29 cellular contexts compared by ENCODE assay signal in genomic region chr5:2989517-2989916, GRCh38.
"Had no signal": no experiment of that assay in that cellular context is flagged by ENCODE, and none has a peak within 500 bp of the region (broad histone marks: within the 10 kb centered on the region; RNA-seq: fewer than 3 reads in every experiment).

No MANE protein-coding gene starts in this region.

- H3K27ac ChIP-seq: breast epithelium, esophagus squamous epithelium, heart right ventricle, left lung, lower lobe of right lung, sigmoid colon, uterus had no signal

- H3K27me3 Mint-ChIP-seq: activated CD4-positive, alpha-beta memory T cell treated with anti-CD3 and anti-CD28 coated beads, Interleukin-2, amount 10 ng/mL, durations not matched to agents 7 days and 5 days; activated CD4-positive, alpha-beta T cell treated with anti-CD3 and anti-CD28 coated beads, Interleukin-2, amount 10 ng/mL, durations not matched to agents 7 days and 5 days; activated T-helper 17 cell treated with anti-CD3 and anti-CD28 coated beads, Interleukin-2, amount 50 U/mL, for 72 hours; central memory CD8-positive, alpha-beta T cell; dendritic cell treated with granulocyte-macrophage colony-stimulating factor and Interleukin-4, amounts not matched to agents 40 ng/mL and 50 ng/mL, for 4 days; stimulated activated memory B cell treated with anti-CD40 and anti-IgM and Interleukin-4, amounts not matched to agents 10 μg/mL and 1 μg/mL and 100 μg/mL, for 72 hours; stimulated activated naive CD8-positive, alpha-beta T cell treated with anti-CD3 and anti-CD28 coated beads, Interleukin-15, amount 100 ng/mL, for 72 hours; T-helper 17 cell had no signal

- H3K36me3 Mint-ChIP-seq: natural killer cell; stimulated activated memory B cell treated with anti-CD40 and anti-IgM and Interleukin-4, amounts not matched to agents 10 μg/mL and 1 μg/mL and 100 μg/mL, for 72 hours had no signal

- H3K36me3 ChIP-seq: breast epithelium, esophagus squamous epithelium, heart right ventricle, left lung, lower lobe of right lung, sigmoid colon, uterus had no signal

- H3K4me1 ChIP-seq: breast epithelium, esophagus squamous epithelium, heart right ventricle, left lung, lower lobe of right lung, sigmoid colon, uterus had no signal

- H3K27ac Mint-ChIP-seq: activated CD4-positive, alpha-beta memory T cell treated with anti-CD3 and anti-CD28 coated beads, Interleukin-2, amount 10 ng/mL, durations not matched to agents 7 days and 5 days; activated CD4-positive, alpha-beta T cell treated with anti-CD3 and anti-CD28 coated beads, Interleukin-2, amount 10 ng/mL, durations not matched to agents 7 days and 5 days; activated T-helper 17 cell treated with anti-CD3 and anti-CD28 coated beads, Interleukin-2, amount 50 U/mL, for 72 hours; dendritic cell treated with granulocyte-macrophage colony-stimulating factor and Interleukin-4, amounts not matched to agents 40 ng/mL and 50 ng/mL, for 4 days; natural killer cell; progenitor cell of endocrine pancreas; stimulated activated memory B cell treated with anti-CD40 and anti-IgM and Interleukin-4, amounts not matched to agents 10 μg/mL and 1 μg/mL and 100 μg/mL, for 72 hours; T-helper 17 cell; type B pancreatic cell had no signal

- H3K4me3 Mint-ChIP-seq: activated CD4-positive, alpha-beta memory T cell treated with anti-CD3 and anti-CD28 coated beads, Interleukin-2, amount 10 ng/mL, durations not matched to agents 7 days and 5 days; activated CD4-positive, alpha-beta T cell treated with anti-CD3 and anti-CD28 coated beads, Interleukin-2, amount 10 ng/mL, durations not matched to agents 7 days and 5 days; activated T-cell treated with anti-CD3 and anti-CD28 coated beads, Interleukin-2, amount 50 U/mL, for 4 hours; activated T-helper 17 cell treated with anti-CD3 and anti-CD28 coated beads, Interleukin-2, amount 50 U/mL, for 72 hours; central memory CD8-positive, alpha-beta T cell; dendritic cell treated with granulocyte-macrophage colony-stimulating factor and Interleukin-4, amounts not matched to agents 40 ng/mL and 50 ng/mL, for 4 days; natural killer cell; stimulated activated memory B cell treated with anti-CD40 and anti-IgM and Interleukin-4, amounts not matched to agents 10 μg/mL and 1 μg/mL and 100 μg/mL, for 72 hours; stimulated activated naive CD8-positive, alpha-beta T cell treated with anti-CD3 and anti-CD28 coated beads, Interleukin-15, amount 100 ng/mL, for 72 hours; T-helper 17 cell; type B pancreatic cell had no signal

- H3K27me3 ChIP-seq: breast epithelium, esophagus squamous epithelium, left lung, sigmoid colon, uterus had no signal

- H3K9me3 Mint-ChIP-seq: activated CD4-positive, alpha-beta T cell treated with anti-CD3 and anti-CD28 coated beads, Interleukin-2, amount 10 ng/mL, durations not matched to agents 7 days and 5 days; type B pancreatic cell had no signal

- H3K4me3 ChIP-seq: breast epithelium, esophagus squamous epithelium, heart right ventricle, left lung, lower lobe of right lung, sigmoid colon, uterus had no signal

- DNase-seq: activated CD4-positive, alpha-beta memory T cell treated with anti-CD3 and anti-CD28 coated beads, Interleukin-2, amount 10 ng/mL, durations not matched to agents 7 days and 5 days; activated CD4-positive, alpha-beta T cell treated with anti-CD3 and anti-CD28 coated beads for 1 hour; activated CD4-positive, alpha-beta T cell treated with anti-CD3 and anti-CD28 coated beads, Interleukin-2, amount 10 ng/mL, durations not matched to agents 7 days and 5 days; activated CD8-positive, alpha-beta memory T cell treated with anti-CD3 and anti-CD28 coated beads, Interleukin-2, amount 50 U/mL, for 48 hours; activated gamma-delta T cell treated with Interleukin-2 at 50 U/mL for 16 hours; activated naive CD4-positive, alpha-beta T cell treated with anti-CD3 and anti-CD28 coated beads, Interleukin-2, amount 50 U/mL, for 16 hours; activated T-cell treated with anti-CD3 and anti-CD28 coated beads, Interleukin-2, amount 50 U/mL, for 4 hours; esophagus squamous epithelium; foreskin melanocyte; heart right ventricle; left lung; lower lobe of right lung; mesenchymal stem cell; natural killer cell; sigmoid colon; small intestine; stimulated activated CD4-positive, alpha-beta T cell treated with anti-CD3 and anti-CD28 coated beads, Interleukin-4, amount 100 ng/mL, for 4 hours; stimulated activated CD8-positive, alpha-beta memory T cell treated with anti-CD3 and anti-CD28 coated beads, Interleukin-4, amount 100 ng/mL, for 48 hours; stimulated activated naive CD8-positive, alpha-beta T cell treated with anti-CD3 and anti-CD28 coated beads, Interleukin-15, amount 100 ng/mL, for 72 hours; substantia nigra; T-helper 17 cell; uterus had no signal

- ATAC-seq: activated T-cell treated with anti-CD3 and anti-CD28 coated beads, Interleukin-2, amount 50 U/mL, for 4 hours; activated T-helper 17 cell treated with anti-CD3 and anti-CD28 coated beads, Interleukin-2, amount 50 U/mL, for 72 hours; heart right ventricle; left lung; lower lobe of right lung; natural killer cell; stimulated activated memory B cell treated with anti-CD40 and anti-IgM and Interleukin-4, amounts not matched to agents 10 μg/mL and 1 μg/mL and 100 μg/mL, for 72 hours; stimulated activated naive CD8-positive, alpha-beta T cell treated with anti-CD3 and anti-CD28 coated beads, Interleukin-15, amount 100 ng/mL, for 72 hours; T-helper 17 cell had no signal

- H3K4me1 Mint-ChIP-seq: activated CD4-positive, alpha-beta memory T cell treated with anti-CD3 and anti-CD28 coated beads, Interleukin-2, amount 10 ng/mL, durations not matched to agents 7 days and 5 days; activated CD4-positive, alpha-beta T cell treated with anti-CD3 and anti-CD28 coated beads, Interleukin-2, amount 10 ng/mL, durations not matched to agents 7 days and 5 days; activated T-helper 17 cell treated with anti-CD3 and anti-CD28 coated beads, Interleukin-2, amount 50 U/mL, for 72 hours; central memory CD8-positive, alpha-beta T cell; natural killer cell; stimulated activated memory B cell treated with anti-CD40 and anti-IgM and Interleukin-4, amounts not matched to agents 10 μg/mL and 1 μg/mL and 100 μg/mL, for 72 hours; stimulated activated naive CD8-positive, alpha-beta T cell treated with anti-CD3 and anti-CD28 coated beads, Interleukin-15, amount 100 ng/mL, for 72 hours; T-helper 17 cell had no signal

- H3K9me3 ChIP-seq: breast epithelium, esophagus squamous epithelium, left lung, lower lobe of right lung, sigmoid colon, uterus had no signal
